ENCODE assay signal across 10 cellular contexts in genomic region chr12:81757731-81758325, GRCh38. TPM values are rescaled to one million over a fixed set of nuclear protein-coding genes. Genes with fewer than 3 reads are reported as not detected.
DNase-seq lines count a peak whose midpoint lies in the region; ATAC-seq and TF ChIP-seq lines count a peak whose summit lies in the region.
"Had no signal": no experiment of that assay in that cellular context is flagged by ENCODE, and none has a peak within 500 bp of the region (broad histone marks: within the 10 kb centered on the region; RNA-seq: fewer than 3 reads in every experiment).

No MANE protein-coding gene starts in this region.

- H3K27me3 ChIP-seq in left ventricle myocardium inferior (ENCODE audit: low read depth) (peaks cover 44% of the 10 kb centered on the region), right atrium auricular region (no peaks in the 10 kb centered on the region), vagina (no peaks in the 10 kb centered on the region)
- H3K27me3 ChIP-seq in naive thymus-derived CD4-positive, alpha-beta T cell (ENCODE audit: control insufficient read depth in 2 of 2, insufficient read depth in 2 of 2, low read length in 2 of 2), result peaks cover 0 to 2% of the 10 kb centered on the region in 2 donors

- peak overlapping the region; percentile 58 to 83 (median 73) for H3K4me3 Mint-ChIP-seq in naive thymus-derived CD4-positive, alpha-beta T cell

- POLR2A ChIA-PET in naive thymus-derived CD4-positive, alpha-beta T cell (lab: Charles Lee), result no interaction called here

- intact Hi-C loops in left ventricle myocardium inferior (cut with micrococcal nuclease), result no loop called here
- intact Hi-C loops in naive thymus-derived CD4-positive, alpha-beta T cell (cut with micrococcal nuclease), result loop anchor here in 1 of 2 donors (1.0 kb wide), 1 partner anchor 600 kb away; the partner anchor contains the start of genes CCDC59 and METTL25
- intact Hi-C loops in vagina (cut with DNase I), result no loop called here

- H3K4me1 Mint-ChIP-seq in naive thymus-derived CD4-positive, alpha-beta T cell, result peaks cover 10 to 19% (median 15%) of the 10 kb centered on the region in 7 donors

- H3K27ac ChIP-seq in left ventricle myocardium inferior (replicated peaks) (no peak overlapping the region), right atrium auricular region (no peak overlapping the region), caudate nucleus (ENCODE audit: low read depth, low read length) (peak overlapping the region; percentile 40), vagina (no peak overlapping the region)
- H3K27ac ChIP-seq in naive thymus-derived CD4-positive, alpha-beta T cell (ENCODE audit: low read depth, low read length), result no peak overlapping the region

- no peaks in the 10 kb centered on the region for H3K9me3 Mint-ChIP-seq in naive thymus-derived CD4-positive, alpha-beta T cell

- H3K4me1 ChIP-seq in left ventricle myocardium inferior (peaks cover 18% of the 10 kb centered on the region), right atrium auricular region (peaks cover 0 to 16% of the 10 kb centered on the region in 2 donors), vagina (no peaks in the 10 kb centered on the region)
- no peaks in the 10 kb centered on the region for H3K4me1 ChIP-seq in naive thymus-derived CD4-positive, alpha-beta T cell (ENCODE audit: control insufficient read depth in 2 of 2, insufficient read depth in 2 of 2, low read length in 2 of 2)

- DNase-seq in left ventricle myocardium inferior (no peak), right atrium auricular region (ENCODE audit: low spot score) (no peak), caudate nucleus (lab: John Stamatoyannopoulos, UW) (peak in 7 of 61 donors; percentile 10 to 45 (median 22)), vagina (ENCODE audit: extremely low spot score in 2 of 2) (no peak), NCI-H345 treated with DMSO at 0.1 percent for 48 hours (lab: John Stamatoyannopoulos, UW; ENCODE audit: unreplicated experiment) (no peak)
- DNase-seq in naive thymus-derived CD4-positive, alpha-beta T cell, result no peak
- no peak for DNase-seq in activated effector memory CD4-positive, alpha-beta T cell treated with Interleukin-2 at 50 U/mL for 16 hours
- DNase-seq: CD4-positive, CD25-positive, alpha-beta regulatory T cell; kidney glomerular epithelial cell had no signal

- H3K4me3 ChIP-seq in left ventricle myocardium inferior (peak overlapping the region; percentile 68), right atrium auricular region (peak overlapping the region in 1 of 2 donors; percentile 49), vagina (peak overlapping the region; percentile 53 to 61)
- H3K4me3 ChIP-seq in naive thymus-derived CD4-positive, alpha-beta T cell (ENCODE audit: low read length), result no peak overlapping the region

- peaks cover 0 to 5% (median 0%) of the 10 kb centered on the region in 5 donors for H3K36me3 Mint-ChIP-seq in naive thymus-derived CD4-positive, alpha-beta T cell
- H3K36me3 Mint-ChIP-seq: CD4-positive, CD25-positive, alpha-beta regulatory T cell had no signal

- ATAC-seq in naive thymus-derived CD4-positive, alpha-beta T cell, result no peak
- no peak for ATAC-seq in GM19324 (IDR thresholded peaks at IDR 0.05; ENCODE audit: low FRiP score, unreplicated experiment)

- H3K9me3 ChIP-seq in left ventricle myocardium inferior (replicated peaks), result no peaks in the 10 kb centered on the region
- no peaks in the 10 kb centered on the region for H3K9me3 ChIP-seq in right atrium auricular region
- H3K9me3 ChIP-seq in naive thymus-derived CD4-positive, alpha-beta T cell (ENCODE audit: control insufficient read depth in 2 of 3, low read length in 3 of 3), result no peaks in the 10 kb centered on the region
- H3K9me3 ChIP-seq in vagina, result no peaks in the 10 kb centered on the region

- H3K27ac Mint-ChIP-seq in naive thymus-derived CD4-positive, alpha-beta T cell, result no peak overlapping the region
- H3K27ac Mint-ChIP-seq: CD4-positive, CD25-positive, alpha-beta regulatory T cell had no signal

- CTCF ChIA-PET in naive thymus-derived CD4-positive, alpha-beta T cell (lab: Charles Lee), result no interaction called here

- H3K27me3 Mint-ChIP-seq in naive thymus-derived CD4-positive, alpha-beta T cell, result peaks cover 43 to 49% (median 46%) of the 10 kb centered on the region in 5 donors

- TF ChIP-seq CTCF in left ventricle myocardium inferior (IDR thresholded peaks at IDR 0.05; ENCODE audit: borderline replicate concordance) (no peak), right atrium auricular region (IDR thresholded peaks at IDR 0.05) (no peak), vagina (IDR thresholded peaks at IDR 0.05) (no peak)

- TF ChIP-seq POLR2A in vagina (IDR thresholded peaks at IDR 0.05), result no peak

- H3K36me3 ChIP-seq in left ventricle myocardium inferior (no peaks in the 10 kb centered on the region), right atrium auricular region (no peaks in the 10 kb centered on the region), vagina (no peaks in the 10 kb centered on the region)
- H3K36me3 ChIP-seq in naive thymus-derived CD4-positive, alpha-beta T cell (ENCODE audit: control insufficient read depth in 2 of 3, insufficient read depth in 3 of 3, low read length in 3 of 3), result no peaks in the 10 kb centered on the region

RNA-seq across cellular contexts. Expression of gene PPFIA2, which starts 1.3 kb away (rescaled TPM):
- total RNA-seq in left ventricle myocardium inferior (0.82 TPM), right atrium auricular region (under 1 TPM; 0.20 to 0.48 TPM), vagina (5.2 TPM)
- not detected for total RNA-seq in naive thymus-derived CD4-positive, alpha-beta T cell
- not detected for polyA plus RNA-seq in naive thymus-derived CD4-positive, alpha-beta T cell
- total RNA-seq: CD4-positive, CD25-positive, alpha-beta regulatory T cell had no signal
- polyA plus RNA-seq: CD4-positive, CD25-positive, alpha-beta regulatory T cell had no signal
